Comparison of ENCODE assay signal across 1 cellular context in genomic region chr17:40791116-40791515, GRCh38.
TF ChIP-seq lines count a peak whose summit lies in the region.

No MANE protein-coding gene starts in this region.

TF ChIP-seq in HCT116, 20 proteins besides CTCF, POLR2A, EP300 and RAD21:
- no peak for TF ChIP-seq EZH2 (IDR thresholded peaks at IDR 0.05)
- TF ChIP-seq SIN3A (IDR thresholded peaks at IDR 0.05; ENCODE audit: low read depth): no peak
- TF ChIP-seq CBX3 (IDR thresholded peaks at IDR 0.05; ENCODE audit: low read depth): no peak
- no peak for TF ChIP-seq EGR1 (IDR thresholded peaks at IDR 0.05; ENCODE audit: low read depth)
- TF ChIP-seq JUND (IDR thresholded peaks at IDR 0.05): no peak
- TF ChIP-seq MAX (IDR thresholded peaks at IDR 0.05): no peak
- TF ChIP-seq SRF (IDR thresholded peaks at IDR 0.05; ENCODE audit: low read depth): no peak
- no peak for TF ChIP-seq SP1 (IDR thresholded peaks at IDR 0.05; ENCODE audit: low read depth)
- TF ChIP-seq FOSL1 (IDR thresholded peaks at IDR 0.05; ENCODE audit: low read depth): no peak
- no peak for TF ChIP-seq TCF7L2 (IDR thresholded peaks at IDR 0.05; ENCODE audit: borderline replicate concordance, extremely low read depth, insufficient read depth, insufficient read length)
- no peak for TF ChIP-seq EZH2phosphoT487 (IDR thresholded peaks at IDR 0.05; ENCODE audit: borderline replicate concordance)
- no peak for TF ChIP-seq ZFX (IDR thresholded peaks at IDR 0.05)
- TF ChIP-seq REST (IDR thresholded peaks at IDR 0.05; ENCODE audit: low read depth): no peak
- no peak for TF ChIP-seq POLR2AphosphoS5 (IDR thresholded peaks at IDR 0.05; ENCODE audit: low read depth, low read length)
- no peak for TF ChIP-seq ZBTB33 (IDR thresholded peaks at IDR 0.05; ENCODE audit: extremely low read depth, insufficient replicate concordance, low read length)
